1 cellular context compared by ENCODE assay signal in genomic region chr15:89149501-89150101, GRCh38.
TF ChIP-seq lines count a peak whose summit lies in the region.

No MANE protein-coding gene starts in this region.

TF ChIP-seq in K562, 482 proteins besides CTCF, POLR2A, EP300 and RAD21 (continued from another document):
- TF ChIP-seq CLOCK (CRISPR knock-in tag; IDR thresholded peaks at IDR 0.05; ENCODE audit: borderline replicate concordance), result no peak
- TF ChIP-seq FOXA3 (CRISPR knock-in tag; conservative IDR thresholded peaks at IDR 0.05 in 1 of 2, IDR thresholded peaks at IDR 0.05 in 1 of 2), result no peak
- TF ChIP-seq KLF1 (tag; IDR thresholded peaks at IDR 0.05), result no peak
- TF ChIP-seq REST (CRISPR knock-in tag; IDR thresholded peaks at IDR 0.05; ENCODE audit: low read depth), result no peak
- TF ChIP-seq SMARCA5 (IDR thresholded peaks at IDR 0.05), result no peak
- no peak for TF ChIP-seq ZFP30 (CRISPR knock-in tag; IDR thresholded peaks at IDR 0.05; ENCODE audit: borderline replicate concordance)
- TF ChIP-seq ETS2 (tag; IDR thresholded peaks at IDR 0.05; ENCODE audit: borderline replicate concordance, poor library complexity, severe bottlenecking), result no peak
- no peak for TF ChIP-seq TRIM28 (IDR thresholded peaks at IDR 0.05)
- TF ChIP-seq ETV5 (CRISPR knock-in tag; IDR thresholded peaks at IDR 0.05; ENCODE audit: low read depth), result no peak
- no peak for TF ChIP-seq HOMEZ (CRISPR knock-in tag; IDR thresholded peaks at IDR 0.05)
- no peak for TF ChIP-seq ZNF740 (CRISPR knock-in tag; IDR thresholded peaks at IDR 0.05)
- TF ChIP-seq ZNF740 (tag; IDR thresholded peaks at IDR 0.05), result no peak
- no peak for TF ChIP-seq MAFG (tag; conservative IDR thresholded peaks at IDR 0.05)
- no peak for TF ChIP-seq ZNF121 (CRISPR knock-in tag; conservative IDR thresholded peaks at IDR 0.05)
- no peak for TF ChIP-seq GABPB2 (CRISPR knock-in tag; conservative IDR thresholded peaks at IDR 0.05)
- TF ChIP-seq ZC3H8 (IDR thresholded peaks at IDR 0.05), result no peak
- no peak for TF ChIP-seq MAX (CRISPR knock-in tag; IDR thresholded peaks at IDR 0.05)
